Comparison of ENCODE assay signal across 12 cellular contexts in the genomic region with DNA sequence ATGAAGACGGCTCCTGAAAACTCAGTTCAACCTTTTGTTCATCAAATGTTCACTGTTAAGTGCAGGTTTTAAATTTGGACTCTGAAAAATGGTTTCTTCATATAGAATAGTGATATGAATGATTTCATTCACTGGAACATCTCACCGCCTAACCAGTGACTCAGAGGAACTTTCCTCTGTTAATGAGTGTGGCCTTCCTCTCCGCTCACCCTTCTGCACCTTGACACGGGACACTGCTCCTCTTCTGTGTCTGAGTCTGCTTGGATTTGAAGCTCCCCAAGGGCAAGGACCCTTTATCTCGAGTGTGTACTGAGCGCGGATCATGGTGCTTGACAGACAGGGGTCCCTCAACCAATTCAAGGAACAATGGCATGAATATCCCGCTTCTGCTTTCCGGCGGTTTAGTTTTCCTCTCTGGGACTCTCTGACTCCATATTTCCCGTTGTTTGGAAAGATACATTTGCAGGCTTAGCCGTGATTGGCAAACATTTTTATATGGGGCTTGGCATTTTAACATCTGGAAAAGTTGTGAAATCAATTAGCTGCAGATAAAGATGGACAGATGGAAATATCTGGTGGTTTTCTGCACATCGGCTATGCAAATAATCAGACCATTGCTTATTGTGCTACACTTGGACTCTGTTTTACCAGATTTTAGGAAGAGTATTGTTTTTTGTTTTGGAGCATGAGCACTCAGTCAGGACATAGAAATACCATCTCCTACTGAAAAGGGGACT. TPM values are rescaled to one million over a fixed set of nuclear protein-coding genes. Genes with fewer than 3 reads are reported as not detected.
DNase-seq lines count a peak whose midpoint lies in the region; ATAC-seq, FAIRE-seq and TF ChIP-seq lines count a peak whose summit lies in the region.
"Had no signal": no experiment of that assay in that cellular context is flagged by ENCODE, and none has a peak within 500 bp of the region (broad histone marks: within the 10 kb centered on the region; RNA-seq: fewer than 3 reads in every experiment).

No MANE protein-coding gene starts in this region.

- H3K36me3 ChIP-seq in SK-N-SH (replicated peaks in 1 of 2; ENCODE audit: control insufficient read depth in 1 of 2, insufficient read depth in 2 of 2, low read length in 1 of 2): no peaks in the 10 kb centered on the region

- no peaks in the 10 kb centered on the region; a peak in 1 of 4 replicates for H3K4me1 ChIP-seq in SK-N-SH (ENCODE audit: control insufficient read depth in 1 of 2, insufficient read depth in 2 of 2, low read depth in 1 of 2, low read length in 1 of 2)

- in situ Hi-C loops in GM13976 (cut with MboI; ENCODE audit: low sequenced_read_pairs, unreplicated experiment): no loop called here

- CTCF ChIA-PET in SK-N-SH (lab: Yijun Ruan, JAX): no interaction called here

- H3K4me3 ChIP-seq in SK-N-SH (ENCODE audit: low read depth in 2 of 2, low read length in 1 of 2): no peak overlapping the region
- H3K4me3 ChIP-seq: skin epidermis had no signal

- no peaks in the 10 kb centered on the region; the same call in 1 of the 2 replicates for H3K9me3 ChIP-seq in SK-N-SH

- no peaks in the 10 kb centered on the region for H4K20me1 ChIP-seq in SK-N-SH (ENCODE audit: insufficient read depth)

- POLR2A ChIA-PET in SK-N-SH (lab: Yijun Ruan, JAX): no interaction called here

- H3K79me2 ChIP-seq in SK-N-SH (ENCODE audit: insufficient read depth): no peaks in the 10 kb centered on the region; the same call in 1 of the 2 replicates

- DNase-seq in GM12892 (ENCODE audit: insufficient read length): no peak
- peak; percentile 11 for DNase-seq in dermis blood vessel endothelial cell
- no peak for DNase-seq in DMS114 treated with DMSO at 0.1 percent for 48 hours (lab: John Stamatoyannopoulos, UW; ENCODE audit: unreplicated experiment)
- DNase-seq in GM13976 (ENCODE audit: low spot score): no peak
- DNase-seq in NCI-H1105 (lab: John Stamatoyannopoulos, UW): no peak
- DNase-seq in SK-N-SH: no peak
- DNase-seq: activated naive CD4-positive, alpha-beta T cell treated with anti-CD3 and anti-CD28 coated beads, Interleukin-2, amount 50 U/mL, for 16 hours; mesendoderm; stimulated activated naive CD4-positive, alpha-beta T cell had no signal

- TF ChIP-seq POLR2A in GM12892 (IDR thresholded peaks at IDR 0.05; ENCODE audit: low read depth, low read length): no peak

- WGBS in SK-N-SH (ENCODE audit: low lambda C conversion rate): 72% methylated on average over 13 of the region's 13 CpGs

- TF ChIP-seq EP300 in SK-N-SH (IDR thresholded peaks at IDR 0.05; ENCODE audit: borderline replicate concordance in 1 of 2, low read depth in 1 of 2, low read length in 1 of 2): no peak

- peak; percentile 73 for FAIRE-seq in GM12892 (lab: Jason Lieb, UNC)

- no peak for TF ChIP-seq RAD21 in SK-N-SH (IDR thresholded peaks at IDR 0.05; ENCODE audit: low read length)

- no peak overlapping the region for H3K9ac ChIP-seq in SK-N-SH

- no peaks in the 10 kb centered on the region for H3K27me3 ChIP-seq in SK-N-SH (ENCODE audit: insufficient read depth)

- ATAC-seq in GM19324 (IDR thresholded peaks at IDR 0.05; ENCODE audit: low FRiP score, unreplicated experiment) (peak; percentile 34), HG02981 (IDR thresholded peaks at IDR 0.05; ENCODE audit: unreplicated experiment) (peak; percentile 73)

- no peak for TF ChIP-seq CTCF in GM13976 (IDR thresholded peaks at IDR 0.05; ENCODE audit: borderline replicate concordance, control extremely low read depth, extremely low read depth, insufficient read depth, missing control alignments)
- no peak for TF ChIP-seq CTCF in SK-N-SH (IDR thresholded peaks at IDR 0.05)

- no peak overlapping the region for H3K4me2 ChIP-seq in SK-N-SH

- H3K27ac ChIP-seq in SK-N-SH (ENCODE audit: low read depth in 2 of 2, low read length in 1 of 2): no peak overlapping the region
- H3K27ac ChIP-seq: skin epidermis had no signal

- H3K9me2 ChIP-seq in SK-N-SH: no peaks in the 10 kb centered on the region

- no peaks in the 10 kb centered on the region for H3F3A ChIP-seq in SK-N-SH (replicated peaks; ENCODE audit: insufficient read depth)

- H2AFZ ChIP-seq in SK-N-SH (ENCODE audit: low read depth): no peak overlapping the region

TF ChIP-seq in SK-N-SH, 30 proteins besides CTCF, POLR2A, EP300 and RAD21:
- TF ChIP-seq JUND (IDR thresholded peaks at IDR 0.05) (no peak), ELF1 (IDR thresholded peaks at IDR 0.05) (no peak)
- TF ChIP-seq, protein P1, sequence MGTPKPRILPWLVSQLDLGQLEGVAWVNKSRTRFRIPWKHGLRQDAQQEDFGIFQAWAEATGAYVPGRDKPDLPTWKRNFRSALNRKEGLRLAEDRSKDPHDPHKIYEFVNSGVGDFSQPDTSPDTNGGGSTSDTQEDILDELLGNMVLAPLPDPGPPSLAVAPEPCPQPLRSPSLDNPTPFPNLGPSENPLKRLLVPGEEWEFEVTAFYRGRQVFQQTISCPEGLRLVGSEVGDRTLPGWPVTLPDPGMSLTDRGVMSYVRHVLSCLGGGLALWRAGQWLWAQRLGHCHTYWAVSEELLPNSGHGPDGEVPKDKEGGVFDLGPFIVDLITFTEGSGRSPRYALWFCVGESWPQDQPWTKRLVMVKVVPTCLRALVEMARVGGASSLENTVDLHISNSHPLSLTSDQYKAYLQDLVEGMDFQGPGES (IDR thresholded peaks at IDR 0.05; ENCODE audit: low read depth, low read length): no peak

RNA-seq across cellular contexts. Expression of a gene that starts 20.9 kb away (rescaled TPM):
- 6.4 TPM for polyA plus RNA-seq in GM12892 (2012; ENCODE audit: missing spikeins)
- total RNA-seq in dermis blood vessel endothelial cell: 1.7 and 2.6 TPM in 2 replicates
- polyA plus RNA-seq in SK-N-SH (2012; rRNA removed): 0.36 and 0.55 TPM in 2 replicates
- 0.63 and 0.86 TPM in 2 replicates for polyA plus RNA-seq in SK-N-SH (2012; cell fraction: cytosol; rRNA removed)
- 0.38 and 0.50 TPM in 2 replicates for polyA plus RNA-seq in SK-N-SH (2012; cell fraction: nucleus; rRNA removed)
